ENCODE assay signal across 2 cellular contexts in genomic region chr19:1905863-1906375, GRCh38.
TF ChIP-seq lines count a peak whose summit lies in the region.

No MANE protein-coding gene starts in this region.

TF ChIP-seq in SK-N-SH, 30 proteins besides CTCF, POLR2A, EP300 and RAD21 (continued from another document):
- no peak for TF ChIP-seq FOXJ3 (CRISPR knock-in tag; IDR thresholded peaks at IDR 0.05)

TF ChIP-seq in SK-N-SH treated with all-trans-retinoic acid at 6 μM for 48 hours, 23 proteins besides CTCF, POLR2A, EP300 and RAD21 (continued from another document):
- TF ChIP-seq, protein P1, sequence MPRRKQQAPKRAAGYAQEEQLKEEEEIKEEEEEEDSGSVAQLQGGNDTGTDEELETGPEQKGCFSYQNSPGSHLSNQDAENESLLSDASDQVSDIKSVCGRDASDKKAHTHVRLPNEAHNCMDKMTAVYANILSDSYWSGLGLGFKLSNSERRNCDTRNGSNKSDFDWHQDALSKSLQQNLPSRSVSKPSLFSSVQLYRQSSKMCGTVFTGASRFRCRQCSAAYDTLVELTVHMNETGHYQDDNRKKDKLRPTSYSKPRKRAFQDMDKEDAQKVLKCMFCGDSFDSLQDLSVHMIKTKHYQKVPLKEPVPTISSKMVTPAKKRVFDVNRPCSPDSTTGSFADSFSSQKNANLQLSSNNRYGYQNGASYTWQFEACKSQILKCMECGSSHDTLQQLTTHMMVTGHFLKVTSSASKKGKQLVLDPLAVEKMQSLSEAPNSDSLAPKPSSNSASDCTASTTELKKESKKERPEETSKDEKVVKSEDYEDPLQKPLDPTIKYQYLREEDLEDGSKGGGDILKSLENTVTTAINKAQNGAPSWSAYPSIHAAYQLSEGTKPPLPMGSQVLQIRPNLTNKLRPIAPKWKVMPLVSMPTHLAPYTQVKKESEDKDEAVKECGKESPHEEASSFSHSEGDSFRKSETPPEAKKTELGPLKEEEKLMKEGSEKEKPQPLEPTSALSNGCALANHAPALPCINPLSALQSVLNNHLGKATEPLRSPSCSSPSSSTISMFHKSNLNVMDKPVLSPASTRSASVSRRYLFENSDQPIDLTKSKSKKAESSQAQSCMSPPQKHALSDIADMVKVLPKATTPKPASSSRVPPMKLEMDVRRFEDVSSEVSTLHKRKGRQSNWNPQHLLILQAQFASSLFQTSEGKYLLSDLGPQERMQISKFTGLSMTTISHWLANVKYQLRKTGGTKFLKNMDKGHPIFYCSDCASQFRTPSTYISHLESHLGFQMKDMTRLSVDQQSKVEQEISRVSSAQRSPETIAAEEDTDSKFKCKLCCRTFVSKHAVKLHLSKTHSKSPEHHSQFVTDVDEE (CRISPR knock-in tag; IDR thresholded peaks at IDR 0.05), result no peak
- TF ChIP-seq ZNF565 (CRISPR knock-in tag; conservative IDR thresholded peaks at IDR 0.05; ENCODE audit: low read depth), result no peak
- TF ChIP-seq ZNF8 (CRISPR knock-in tag; IDR thresholded peaks at IDR 0.05), result no peak
- no peak for TF ChIP-seq ARNTL (CRISPR knock-in tag; IDR thresholded peaks at IDR 0.05; ENCODE audit: borderline replicate concordance, low read depth)
- TF ChIP-seq ZNF70 (CRISPR knock-in tag; IDR thresholded peaks at IDR 0.05), result no peak
- TF ChIP-seq, protein P2, sequence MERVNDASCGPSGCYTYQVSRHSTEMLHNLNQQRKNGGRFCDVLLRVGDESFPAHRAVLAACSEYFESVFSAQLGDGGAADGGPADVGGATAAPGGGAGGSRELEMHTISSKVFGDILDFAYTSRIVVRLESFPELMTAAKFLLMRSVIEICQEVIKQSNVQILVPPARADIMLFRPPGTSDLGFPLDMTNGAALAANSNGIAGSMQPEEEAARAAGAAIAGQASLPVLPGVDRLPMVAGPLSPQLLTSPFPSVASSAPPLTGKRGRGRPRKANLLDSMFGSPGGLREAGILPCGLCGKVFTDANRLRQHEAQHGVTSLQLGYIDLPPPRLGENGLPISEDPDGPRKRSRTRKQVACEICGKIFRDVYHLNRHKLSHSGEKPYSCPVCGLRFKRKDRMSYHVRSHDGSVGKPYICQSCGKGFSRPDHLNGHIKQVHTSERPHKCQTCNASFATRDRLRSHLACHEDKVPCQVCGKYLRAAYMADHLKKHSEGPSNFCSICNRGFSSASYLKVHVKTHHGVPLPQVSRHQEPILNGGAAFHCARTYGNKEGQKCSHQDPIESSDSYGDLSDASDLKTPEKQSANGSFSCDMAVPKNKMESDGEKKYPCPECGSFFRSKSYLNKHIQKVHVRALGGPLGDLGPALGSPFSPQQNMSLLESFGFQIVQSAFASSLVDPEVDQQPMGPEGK (CRISPR knock-in tag; IDR thresholded peaks at IDR 0.05; ENCODE audit: borderline replicate concordance), result no peak
- TF ChIP-seq CSDC2 (CRISPR knock-in tag; IDR thresholded peaks at IDR 0.05), result no peak
- TF ChIP-seq ISL1 (CRISPR knock-in tag; IDR thresholded peaks at IDR 0.05), result no peak
- TF ChIP-seq GLIS3 (CRISPR knock-in tag; IDR thresholded peaks at IDR 0.05), result no peak
- no peak; the same call in 1 of the 2 replicates for TF ChIP-seq SNAI2 (CRISPR knock-in tag; IDR thresholded peaks at IDR 0.05)
- no peak for TF ChIP-seq BACH2 (CRISPR knock-in tag; IDR thresholded peaks at IDR 0.05; ENCODE audit: borderline replicate concordance)
- TF ChIP-seq, protein P3, sequence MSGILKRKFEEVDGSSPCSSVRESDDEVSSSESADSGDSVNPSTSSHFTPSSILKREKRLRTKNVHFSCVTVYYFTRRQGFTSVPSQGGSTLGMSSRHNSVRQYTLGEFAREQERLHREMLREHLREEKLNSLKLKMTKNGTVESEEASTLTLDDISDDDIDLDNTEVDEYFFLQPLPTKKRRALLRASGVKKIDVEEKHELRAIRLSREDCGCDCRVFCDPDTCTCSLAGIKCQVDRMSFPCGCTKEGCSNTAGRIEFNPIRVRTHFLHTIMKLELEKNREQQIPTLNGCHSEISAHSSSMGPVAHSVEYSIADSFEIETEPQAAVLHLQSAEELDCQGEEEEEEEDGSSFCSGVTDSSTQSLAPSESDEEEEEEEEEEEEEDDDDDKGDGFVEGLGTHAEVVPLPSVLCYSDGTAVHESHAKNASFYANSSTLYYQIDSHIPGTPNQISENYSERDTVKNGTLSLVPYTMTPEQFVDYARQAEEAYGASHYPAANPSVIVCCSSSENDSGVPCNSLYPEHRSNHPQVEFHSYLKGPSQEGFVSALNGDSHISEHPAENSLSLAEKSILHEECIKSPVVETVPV (CRISPR knock-in tag; IDR thresholded peaks at IDR 0.05), result no peak
- no peak for TF ChIP-seq RARB (CRISPR knock-in tag; IDR thresholded peaks at IDR 0.05)
- TF ChIP-seq TCF4 (CRISPR knock-in tag; IDR thresholded peaks at IDR 0.05; ENCODE audit: borderline replicate concordance), result no peak
- TF ChIP-seq PPARA (CRISPR knock-in tag; IDR thresholded peaks at IDR 0.05; ENCODE audit: borderline replicate concordance), result no peak
- TF ChIP-seq ZFP3 (CRISPR knock-in tag; IDR thresholded peaks at IDR 0.05), result no peak
- TF ChIP-seq, protein P4, sequence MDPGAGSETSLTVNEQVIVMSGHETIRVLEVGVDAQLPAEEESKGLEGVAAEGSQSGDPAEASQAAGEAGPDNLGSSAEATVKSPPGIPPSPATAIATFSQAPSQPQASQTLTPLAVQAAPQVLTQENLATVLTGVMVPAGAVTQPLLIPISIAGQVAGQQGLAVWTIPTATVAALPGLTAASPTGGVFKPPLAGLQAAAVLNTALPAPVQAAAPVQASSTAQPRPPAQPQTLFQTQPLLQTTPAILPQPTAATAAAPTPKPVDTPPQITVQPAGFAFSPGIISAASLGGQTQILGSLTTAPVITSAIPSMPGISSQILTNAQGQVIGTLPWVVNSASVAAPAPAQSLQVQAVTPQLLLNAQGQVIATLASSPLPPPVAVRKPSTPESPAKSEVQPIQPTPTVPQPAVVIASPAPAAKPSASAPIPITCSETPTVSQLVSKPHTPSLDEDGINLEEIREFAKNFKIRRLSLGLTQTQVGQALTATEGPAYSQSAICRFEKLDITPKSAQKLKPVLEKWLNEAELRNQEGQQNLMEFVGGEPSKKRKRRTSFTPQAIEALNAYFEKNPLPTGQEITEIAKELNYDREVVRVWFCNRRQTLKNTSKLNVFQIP (CRISPR knock-in tag; IDR thresholded peaks at IDR 0.05; ENCODE audit: borderline replicate concordance, low read depth), result no peak
